27 cellular contexts compared by ENCODE assay signal in the genomic region with DNA sequence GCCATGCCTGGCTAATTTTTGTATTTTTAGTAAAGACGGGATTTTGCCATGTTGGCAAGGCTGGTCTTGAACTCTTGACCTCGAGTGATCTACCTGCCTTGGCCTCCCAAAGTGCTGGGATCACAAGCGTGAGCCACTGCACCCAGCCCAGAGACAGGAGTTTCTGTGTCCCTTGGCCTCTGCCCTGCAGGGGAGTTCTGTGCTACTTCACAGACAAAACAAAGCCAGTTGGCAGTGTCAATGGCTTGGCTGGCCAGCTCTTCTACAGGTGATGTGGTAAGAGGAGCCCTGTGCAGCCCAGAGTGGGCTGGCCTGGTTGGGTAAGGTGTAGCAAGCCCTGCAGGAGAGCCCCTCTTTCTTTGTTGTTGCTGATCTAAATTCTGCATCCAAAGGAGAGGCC.
"Had no signal": no experiment of that assay in that cellular context is flagged by ENCODE, and none has a peak within 500 bp of the region (broad histone marks: within the 10 kb centered on the region; RNA-seq: fewer than 3 reads in every experiment).

No MANE protein-coding gene starts in this region.

- H3K4me1 Mint-ChIP-seq: activated naive CD4-positive, alpha-beta T cell treated with anti-CD3 and anti-CD28 coated beads, Interleukin-2, amount 10 ng/mL, durations not matched to agents 7 days and 5 days; activated naive CD8-positive, alpha-beta T cell treated with anti-CD3 and anti-CD28 coated beads, Interleukin-2, amount 10 ng/mL, durations not matched to agents 7 days and 5 days; memory B cell; naive thymus-derived CD8-positive, alpha-beta T cell; neural crest cell; stimulated activated naive B cell treated with anti-CD40 and anti-IgM and Interleukin-4, amounts not matched to agents 10 μg/mL and 1 μg/mL and 100 μg/mL, for 72 hours; T-cell had no signal

- H3K36me3 Mint-ChIP-seq: activated naive CD8-positive, alpha-beta T cell treated with anti-CD3 and anti-CD28 coated beads, Interleukin-2, amount 10 ng/mL, durations not matched to agents 7 days and 5 days had no signal

- H3K4me1 ChIP-seq: esophagus muscularis mucosa, foreskin keratinocyte, heart right ventricle, parathyroid adenoma, stomach, tibial artery had no signal

- ATAC-seq: foreskin keratinocyte; heart right ventricle; naive thymus-derived CD8-positive, alpha-beta T cell; sciatic nerve; stimulated activated naive B cell treated with anti-CD40 and anti-IgM and Interleukin-4, amounts not matched to agents 10 μg/mL and 1 μg/mL and 100 μg/mL, for 72 hours; T-cell had no signal

- H3K36me3 ChIP-seq: brain microvascular endothelial cell, esophagus muscularis mucosa, heart right ventricle, stomach, tibial artery had no signal

- H3K4me3 Mint-ChIP-seq: activated CD4-positive, alpha-beta memory T cell treated with anti-CD3 and anti-CD28 coated beads for 36 hours; activated naive CD4-positive, alpha-beta T cell treated with anti-CD3 and anti-CD28 coated beads, Interleukin-2, amount 10 ng/mL, durations not matched to agents 7 days and 5 days; activated naive CD8-positive, alpha-beta T cell treated with anti-CD3 and anti-CD28 coated beads, Interleukin-2, amount 10 ng/mL, durations not matched to agents 7 days and 5 days; dendritic cell treated with granulocyte-macrophage colony-stimulating factor and Interleukin-4, amounts not matched to agents 40 ng/mL and 50 ng/mL, for 4 days; memory B cell; naive thymus-derived CD8-positive, alpha-beta T cell; neural crest cell; stimulated activated naive B cell treated with anti-CD40 and anti-IgM and Interleukin-4, amounts not matched to agents 10 μg/mL and 1 μg/mL and 100 μg/mL, for 72 hours; T-cell; T-helper 2 cell treated with Interferon-gamma antibody and Interleukin-4, amounts not matched to agents 5 μg/mL and 100 μg/mL, for 36 hours had no signal

- H3K4me3 ChIP-seq: esophagus muscularis mucosa, heart right ventricle, stomach, tibial artery had no signal

- DNase-seq: activated CD4-positive, alpha-beta memory T cell treated with anti-CD3 and anti-CD28 coated beads for 36 hours; activated CD4-positive, alpha-beta T cell treated with anti-CD3 and anti-CD28 coated beads for 4 hours; activated CD8-positive, alpha-beta memory T cell treated with anti-CD3 and anti-CD28 coated beads, Interleukin-2, amount 50 U/mL, for 4 hours; activated gamma-delta T cell; activated naive CD8-positive, alpha-beta T cell treated with anti-CD3 and anti-CD28 coated beads, Interleukin-2, amount 10 ng/mL, durations not matched to agents 7 days and 5 days; activated T-cell treated with anti-CD3 and anti-CD28 coated beads, Interleukin-2, amount 50 U/mL, for 1 hour; brain microvascular endothelial cell; caudate nucleus; foreskin keratinocyte; heart right ventricle; midbrain; occipital lobe; small intestine; stimulated activated CD4-positive, alpha-beta T cell treated with anti-CD3 and anti-CD28 coated beads, Interleukin-1b, Interleukin-23, amount 100 ng/mL, for 48 hours; stimulated activated naive B cell treated with anti-CD40 and anti-IgM and Interleukin-4, amounts not matched to agents 10 μg/mL and 1 μg/mL and 100 μg/mL, for 72 hours; stomach; T-cell; tibial artery had no signal

- H3K27ac Mint-ChIP-seq: activated CD4-positive, alpha-beta memory T cell treated with anti-CD3 and anti-CD28 coated beads for 36 hours; activated naive CD4-positive, alpha-beta T cell treated with anti-CD3 and anti-CD28 coated beads, Interleukin-2, amount 10 ng/mL, durations not matched to agents 7 days and 5 days; activated naive CD8-positive, alpha-beta T cell treated with anti-CD3 and anti-CD28 coated beads, Interleukin-2, amount 10 ng/mL, durations not matched to agents 7 days and 5 days; dendritic cell treated with granulocyte-macrophage colony-stimulating factor and Interleukin-4, amounts not matched to agents 40 ng/mL and 50 ng/mL, for 4 days; memory B cell; stimulated activated naive B cell treated with anti-CD40 and anti-IgM and Interleukin-4, amounts not matched to agents 10 μg/mL and 1 μg/mL and 100 μg/mL, for 72 hours; T-cell; T-helper 2 cell treated with Interferon-gamma antibody and Interleukin-4, amounts not matched to agents 5 μg/mL and 100 μg/mL, for 36 hours had no signal

- H3K27me3 ChIP-seq: brain microvascular endothelial cell, esophagus muscularis mucosa, stomach, tibial artery had no signal

- H3K27ac ChIP-seq: brain microvascular endothelial cell, esophagus muscularis mucosa, foreskin keratinocyte, heart right ventricle, parathyroid adenoma, stomach, tibial artery had no signal
